In genomic region chr19:38384209-38385027, GRCh38 we compare ENCODE assay signal across 1 cellular context.
TF ChIP-seq lines count a peak whose summit lies in the region.

No MANE protein-coding gene starts in this region.

TF ChIP-seq in H1, 55 proteins besides CTCF, POLR2A, EP300 and RAD21:
- TF ChIP-seq TCF12 (IDR thresholded peaks at IDR 0.05; ENCODE audit: low read depth, low read length), result no peak
- no peak for TF ChIP-seq SIN3A (conservative IDR thresholded peaks at IDR 0.05 in 1 of 2, IDR thresholded peaks at IDR 0.05 in 1 of 2; ENCODE audit: low read depth in 1 of 2, low read length in 2 of 2)
